Comparison of ENCODE assay signal across 8 cellular contexts in genomic region chr1:94883688-94884087, GRCh38. TPM values are rescaled to one million over a fixed set of nuclear protein-coding genes. Genes with fewer than 3 reads are reported as not detected.
DNase-seq lines count a peak whose midpoint lies in the region; ATAC-seq and TF ChIP-seq lines count a peak whose summit lies in the region.

No MANE protein-coding gene starts in this region.

- no peaks in the 10 kb centered on the region for H3K9me3 Mint-ChIP-seq in memory B cell

- peaks cover 6% of the 10 kb centered on the region for H3K4me1 Mint-ChIP-seq in memory B cell

- in situ Hi-C loops in brain microvascular endothelial cell (cut with HindIII; ENCODE audit: low pct_ligation_motif_present, low sequenced_read_pairs): no loop called here

- intact Hi-C loops in A673 (cut with micrococcal nuclease; ENCODE audit: unreplicated experiment): no loop called here

- no peak for TF ChIP-seq CTCF in brain microvascular endothelial cell (IDR thresholded peaks at IDR 0.05; ENCODE audit: low read depth, low read length, missing control alignments)
- no peak for TF ChIP-seq CTCF in A673 (conservative IDR thresholded peaks at IDR 0.05; ENCODE audit: low read depth, low read length)

- H3K27ac ChIP-seq in brain microvascular endothelial cell (peak overlapping the region; percentile 41), A673 (ENCODE audit: low read depth, low read length, poor library complexity, severe bottlenecking) (no peak overlapping the region)

- POLR2A ChIA-PET in A673 (lab: Charles Lee; ENCODE audit: low non-redundant PET): no interaction called here

- no peaks in the 10 kb centered on the region for H3K36me3 ChIP-seq in MG63
- H3K36me3 ChIP-seq in brain microvascular endothelial cell (replicated peaks): no peaks in the 10 kb centered on the region
- no peaks in the 10 kb centered on the region for H3K36me3 ChIP-seq in A673 (ENCODE audit: insufficient read depth, low read length, poor library complexity, severe bottlenecking)

- CTCF ChIA-PET in A673 (lab: Charles Lee): no interaction called here

- DNase-seq in COR-L47 (lab: John Stamatoyannopoulos, UW): peak; percentile 59
- peak; percentile 30 for DNase-seq in MG63
- peak; percentile 49 for DNase-seq in brain microvascular endothelial cell
- no peak for DNase-seq in memory B cell (ENCODE audit: low spot score in 2 of 2)
- no peak for DNase-seq in A673 (ENCODE audit: low spot score)
- no peak for DNase-seq in A172 (ENCODE audit: low spot score)
- DNase-seq in NCI-H446 treated with DMSO at 0.1 percent for 48 hours (lab: John Stamatoyannopoulos, UW): no peak
- no peak for DNase-seq in SIG-M5 (lab: John Stamatoyannopoulos, UW)

- ATAC-seq in memory B cell (ENCODE audit: low read depth): peak; percentile 29

- peak overlapping the region; percentile 2 for H3K4me3 Mint-ChIP-seq in memory B cell

- no peaks in the 10 kb centered on the region for H3K27me3 Mint-ChIP-seq in memory B cell

- H3K9me3 ChIP-seq in MG63 (no peaks in the 10 kb centered on the region), A673 (ENCODE audit: low read depth, low read length, poor library complexity, severe bottlenecking) (no peaks in the 10 kb centered on the region)

- no peaks in the 10 kb centered on the region for H3K36me3 Mint-ChIP-seq in memory B cell

- H3K27me3 ChIP-seq in MG63 (no peaks in the 10 kb centered on the region), brain microvascular endothelial cell (replicated peaks) (no peaks in the 10 kb centered on the region), A673 (replicated peaks; ENCODE audit: insufficient read depth, low read depth, low read length, poor library complexity) (no peaks in the 10 kb centered on the region)

- H3K4me3 ChIP-seq in MG63: no peak overlapping the region
- H3K4me3 ChIP-seq in brain microvascular endothelial cell (ENCODE audit: low read depth, low read length): no peak overlapping the region
- H3K4me3 ChIP-seq in A673 (ENCODE audit: low read depth, low read length, poor library complexity, severe bottlenecking): no peak overlapping the region

- no TSS peak for BruUV-seq in A673 (replicated peaks; lab: Mats Ljungman, UMichigan)

- no peak overlapping the region for H3K27ac Mint-ChIP-seq in memory B cell

- H3K4me1 ChIP-seq in A673 (ENCODE audit: insufficient read depth, low read length, poor library complexity, severe bottlenecking): no peaks in the 10 kb centered on the region

RNA-seq across cellular contexts. Expression of gene CNN3, which starts 43.2 kb away (rescaled TPM):
- total RNA-seq in MG63 (2014; rRNA removed; shearing (Covaris generic); ENCODE audit: low replicate concordance): 129 and 169 TPM in 2 replicates
- 233 and 260 TPM in 2 replicates for total RNA-seq in A673 (2021)
- total RNA-seq in A172 (2014; rRNA removed; shearing (Covaris generic)): 227 and 277 TPM in 2 replicates

Comparison
In these comparisons a context has a peak if more than half of its experiments do, and no peak if none do; other contexts are left out.
1. DNase-seq: peak in COR-L47 (single experiment), MG63 (single experiment) and brain microvascular endothelial cell (single experiment); none in memory B cell (0 of 2), A673 (single experiment), A172 (single experiment), NCI-H446 treated with DMSO at 0.1 percent for 48 hours (single experiment) and SIG-M5 (single experiment).